20 cellular contexts compared by ENCODE assay signal in genomic region chr7:110386006-110386405, GRCh38.
DNase-seq lines count a peak whose midpoint lies in the region; ATAC-seq and TF ChIP-seq lines count a peak whose summit lies in the region.
"Had no signal": no experiment of that assay in that cellular context is flagged by ENCODE, and none has a peak within 500 bp of the region (broad histone marks: within the 10 kb centered on the region; RNA-seq: fewer than 3 reads in every experiment).

No MANE protein-coding gene starts in this region.

- no peaks in the 10 kb centered on the region for H3K27me3 Mint-ChIP-seq in HFFc6 (ENCODE audit: insufficient read depth)
- H3K27me3 Mint-ChIP-seq: CD4-positive, alpha-beta memory T cell had no signal

- H3K27ac ChIP-seq in RWPE1, result no peak overlapping the region
- H3K27ac ChIP-seq in foreskin keratinocyte, result no peak overlapping the region
- H3K27ac ChIP-seq in esophagus muscularis mucosa (replicated peaks in 1 of 4), result no peak overlapping the region

- TF ChIP-seq CTCF in HFFc6 (IDR thresholded peaks at IDR 0.05) (no peak), RWPE1 (conservative IDR thresholded peaks at IDR 0.05; ENCODE audit: low read depth) (no peak), foreskin keratinocyte (conservative IDR thresholded peaks at IDR 0.05) (no peak), esophagus muscularis mucosa (IDR thresholded peaks at IDR 0.05) (no peak)

- H3K4me3 Mint-ChIP-seq in HFFc6, result peak overlapping the region; percentile 2; the same call in 1 of the 2 replicates
- H3K4me3 Mint-ChIP-seq: CD4-positive, alpha-beta memory T cell had no signal

- H3K27me3 ChIP-seq in foreskin keratinocyte (no peaks in the 10 kb centered on the region), esophagus muscularis mucosa (no peaks in the 10 kb centered on the region)

- peak; percentile 27 for DNase-seq in A172 (ENCODE audit: low spot score)
- no peak for DNase-seq in HFFc6
- DNase-seq in RWPE1 (ENCODE audit: low spot score), result peak; percentile 17
- peak in 1 of 2 donors; percentile 37 for DNase-seq in foreskin keratinocyte
- no peak for DNase-seq in esophagus muscularis mucosa (ENCODE audit: extremely low spot score)
- DNase-seq in NCI-H146 treated with DMSO at 0.1 percent for 48 hours (lab: John Stamatoyannopoulos, UW; ENCODE audit: unreplicated experiment), result no peak
- DNase-seq in cerebellum (ENCODE audit: low spot score), result no peak
- DNase-seq: 8988T; CD4-positive, alpha-beta memory T cell; DMS153; H7; KBM-7; NCI-H1105; NCI-H1694; NCI-H2081 treated with DMSO at 0.1 percent for 48 hours; NCI-H446 treated with DMSO at 0.1 percent for 48 hours; NCI-H69; SIG-M5 had no signal

- TF ChIP-seq POLR2A in esophagus muscularis mucosa (IDR thresholded peaks at IDR 0.05; ENCODE audit: low read depth), result no peak

- POLR2A ChIA-PET in RWPE1 (lab: Yijun Ruan, JAX; ENCODE audit: low non-redundant PET), result no interaction called here

- H3K27ac Mint-ChIP-seq in HFFc6, result no peak overlapping the region; the same call in 1 of the 2 replicates
- H3K27ac Mint-ChIP-seq: CD4-positive, alpha-beta memory T cell had no signal

- ATAC-seq in foreskin keratinocyte, result peak; percentile 16
- ATAC-seq in activated CD4-positive, CD25-positive, alpha-beta regulatory T cell treated with anti-CD3 and anti-CD28 coated beads, Interleukin-2, amount 50 U/mL, for 24 hours, result no peak
- ATAC-seq: SK-N-SH treated with all-trans-retinoic acid at 6 μM for 48 hours had no signal

- H3K36me3 ChIP-seq in esophagus muscularis mucosa, result no peaks in the 10 kb centered on the region

- TF ChIP-seq EP300 in esophagus muscularis mucosa (IDR thresholded peaks at IDR 0.05), result no peak

- no peaks in the 10 kb centered on the region for H3K36me3 Mint-ChIP-seq in HFFc6 (ENCODE audit: low read depth)
- H3K36me3 Mint-ChIP-seq: CD4-positive, alpha-beta memory T cell had no signal

- CTCF ChIA-PET in RWPE1 (lab: Yijun Ruan, JAX), result no interaction called here

- peaks cover 59% of the 10 kb centered on the region for H3K4me1 Mint-ChIP-seq in HFFc6 (ENCODE audit: low read depth)
- H3K4me1 Mint-ChIP-seq: CD4-positive, alpha-beta memory T cell had no signal

- H3K4me1 ChIP-seq in foreskin keratinocyte (peaks cover 32% of the 10 kb centered on the region), esophagus muscularis mucosa (peaks cover 0 to 3% (median 0%) of the 10 kb centered on the region in 4 donors)

- intact Hi-C loops in esophagus muscularis mucosa (cut with DNase I), result no loop called here

- no peak overlapping the region for H3K4me3 ChIP-seq in esophagus muscularis mucosa

- no peaks in the 10 kb centered on the region for H3K9me3 ChIP-seq in esophagus muscularis mucosa

- no peaks in the 10 kb centered on the region for H3K9me3 Mint-ChIP-seq in HFFc6
- H3K9me3 Mint-ChIP-seq: CD4-positive, alpha-beta memory T cell had no signal

Comparison
In these comparisons a context has a peak if more than half of its experiments do, and no peak if none do; other contexts are left out.
1. DNase-seq: peak in A172 (single experiment) and RWPE1 (single experiment); none in HFFc6 (single experiment), esophagus muscularis mucosa (single experiment), NCI-H146 treated with DMSO at 0.1 percent for 48 hours (single experiment) and cerebellum (single experiment).